In genomic region chr17:17042851-17043667, GRCh38 we compare ENCODE assay signal across 2 cellular contexts.
TF ChIP-seq lines count a peak whose summit lies in the region.

No MANE protein-coding gene starts in this region.

TF ChIP-seq in A549, 52 proteins besides CTCF, POLR2A, EP300 and RAD21:
- TF ChIP-seq FOSB (CRISPR knock-in tag; IDR thresholded peaks at IDR 0.05) (no peak), TFCP2L1 (CRISPR knock-in tag; IDR thresholded peaks at IDR 0.05) (no peak), FOSL2 (IDR thresholded peaks at IDR 0.05) (no peak), FOSL2 (CRISPR knock-in tag; IDR thresholded peaks at IDR 0.05) (peak; percentile 39; the same call in 1 of the 2 replicates), ZC3H11A (IDR thresholded peaks at IDR 0.05) (no peak), JUN (IDR thresholded peaks at IDR 0.05) (0 out of 5 replicates have a peak, but pooled peaks of 1 of the 2 experiments have one; percentile 20), HDAC2 (IDR thresholded peaks at IDR 0.05) (no peak), MAZ (IDR thresholded peaks at IDR 0.05; ENCODE audit: borderline replicate concordance, low read depth, low read length) (no peak)

TF ChIP-seq in H1, 55 proteins besides CTCF, POLR2A, EP300 and RAD21:
- TF ChIP-seq PHF8 (conservative IDR thresholded peaks at IDR 0.05; ENCODE audit: low read depth, low read length): 0 out of 2 replicates have a peak, but pooled peaks have one; percentile 35
- no peak for TF ChIP-seq JUN (IDR thresholded peaks at IDR 0.05; ENCODE audit: low read depth, low read length)
- peak; percentile 26; the same call in 1 of the 2 replicates for TF ChIP-seq RBBP5 (IDR thresholded peaks at IDR 0.05; ENCODE audit: borderline replicate concordance, low read depth, low read length)
